18 cellular contexts compared by ENCODE assay signal in the genomic region with DNA sequence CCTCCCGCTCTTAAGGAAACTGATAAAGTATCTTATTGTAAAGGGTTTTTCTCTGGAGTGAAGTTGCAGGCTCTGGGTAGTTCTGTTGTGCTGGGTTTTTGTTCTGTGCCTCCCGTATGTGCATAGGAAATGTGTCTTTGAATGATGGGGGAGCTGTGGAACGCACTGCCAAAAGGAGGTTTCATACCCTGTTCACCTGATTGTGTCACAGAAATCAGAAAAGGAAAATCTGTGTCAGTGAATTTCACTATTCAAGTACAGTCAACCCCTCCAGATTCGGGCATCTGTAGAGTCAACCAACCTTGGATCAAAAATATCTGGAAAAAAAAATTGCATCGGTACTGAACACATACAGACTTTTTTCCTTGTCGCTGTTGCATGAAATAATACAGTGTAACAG.
"Had no signal": no experiment of that assay in that cellular context is flagged by ENCODE, and none has a peak within 500 bp of the region (broad histone marks: within the 10 kb centered on the region; RNA-seq: fewer than 3 reads in every experiment).

No MANE protein-coding gene starts in this region.

- H3K4me1 ChIP-seq: parathyroid adenoma, right lobe of liver had no signal

- DNase-seq: effector memory CD8-positive, alpha-beta T cell; gastrocnemius medialis; heart right ventricle; hypothalamus; kidney glomerular epithelial cell; mesendoderm; naive thymus-derived CD4-positive, alpha-beta T cell; nephron progenitor cell; psoas muscle; retina; right lobe of liver; stimulated activated CD4-positive, alpha-beta T cell treated with anti-CD3 and anti-CD28 coated beads, Interleukin-4, amount 100 ng/mL, for 1 hour; stimulated activated CD8-positive, alpha-beta memory T cell treated with anti-CD3 and anti-CD28 coated beads, Interleukin-4, amount 100 ng/mL, for 48 hours; trophoblast cell had no signal

- H3K4me3 Mint-ChIP-seq: effector memory CD8-positive, alpha-beta T cell; naive thymus-derived CD4-positive, alpha-beta T cell; nephron progenitor cell; stimulated activated memory B cell treated with anti-CD40 and anti-IgM and Interleukin-4, amounts not matched to agents 10 μg/mL and 1 μg/mL and 100 μg/mL, for 72 hours had no signal

- ATAC-seq: effector memory CD8-positive, alpha-beta T cell; gastrocnemius medialis; heart right ventricle; naive thymus-derived CD4-positive, alpha-beta T cell; psoas muscle; right lobe of liver; stimulated activated memory B cell treated with anti-CD40 and anti-IgM and Interleukin-4, amounts not matched to agents 10 μg/mL and 1 μg/mL and 100 μg/mL, for 72 hours had no signal

- H3K9me3 ChIP-seq: esophagus muscularis mucosa, gastrocnemius medialis, heart right ventricle, psoas muscle, right lobe of liver had no signal

- H3K9me3 Mint-ChIP-seq: effector memory CD8-positive, alpha-beta T cell; naive thymus-derived CD4-positive, alpha-beta T cell; nephron progenitor cell; stimulated activated memory B cell treated with anti-CD40 and anti-IgM and Interleukin-4, amounts not matched to agents 10 μg/mL and 1 μg/mL and 100 μg/mL, for 72 hours had no signal

- H3K27me3 Mint-ChIP-seq: effector memory CD8-positive, alpha-beta T cell; naive thymus-derived CD4-positive, alpha-beta T cell; stimulated activated memory B cell treated with anti-CD40 and anti-IgM and Interleukin-4, amounts not matched to agents 10 μg/mL and 1 μg/mL and 100 μg/mL, for 72 hours had no signal

- H3K27ac Mint-ChIP-seq: effector memory CD8-positive, alpha-beta T cell; nephron progenitor cell; stimulated activated memory B cell treated with anti-CD40 and anti-IgM and Interleukin-4, amounts not matched to agents 10 μg/mL and 1 μg/mL and 100 μg/mL, for 72 hours had no signal

- H2AFZ ChIP-seq: parathyroid adenoma had no signal

- H3K9ac ChIP-seq: parathyroid adenoma had no signal

- H3K27me3 ChIP-seq: esophagus muscularis mucosa, gastrocnemius medialis, heart right ventricle, right lobe of liver had no signal

- H3K27ac ChIP-seq: epithelial cell of prostate, esophagus muscularis mucosa, gastrocnemius medialis, heart right ventricle, parathyroid adenoma, psoas muscle, right lobe of liver had no signal
